In genomic region chr1:156154317-156154749, GRCh38 we compare ENCODE assay signal across 8 cellular contexts. TPM values are rescaled to one million over a fixed set of nuclear protein-coding genes. Genes with fewer than 3 reads are reported as not detected.
DNase-seq lines count a peak whose midpoint lies in the region; ATAC-seq, FAIRE-seq and TF ChIP-seq lines count a peak whose summit lies in the region.

No MANE protein-coding gene starts in this region.

- FAIRE-seq in pancreas (lab: Jason Lieb, UNC): no peak

- H3K36me3 ChIP-seq in breast epithelium (no peaks in the 10 kb centered on the region), pancreas (no peaks in the 10 kb centered on the region)

- H3K4me3 ChIP-seq in breast epithelium (peak overlapping the region in 1 of 3 donors; percentile 15), pancreas (no peak overlapping the region)

- H3K27ac Mint-ChIP-seq in MCF 10A (ENCODE audit: low read depth, unreplicated experiment) (no peak overlapping the region), Calu3 (ENCODE audit: unreplicated experiment) (no peak overlapping the region)

- TF ChIP-seq CTCF in breast epithelium (IDR thresholded peaks at IDR 0.05): no peak
- no peak for TF ChIP-seq CTCF in MCF 10A (IDR thresholded peaks at IDR 0.05; ENCODE audit: unreplicated experiment)
- no peak for TF ChIP-seq CTCF in pancreas (IDR thresholded peaks at IDR 0.05)
- no peak for TF ChIP-seq CTCF in Calu3 (IDR thresholded peaks at IDR 0.05; ENCODE audit: unreplicated experiment)

- H3K4me1 ChIP-seq in breast epithelium (peaks cover 6 to 9% of the 10 kb centered on the region in 2 donors), pancreas (no peaks in the 10 kb centered on the region)

- H3K9me3 ChIP-seq in breast epithelium (no peaks in the 10 kb centered on the region), pancreas (no peaks in the 10 kb centered on the region)

- peaks cover 12% of the 10 kb centered on the region for H3K36me3 Mint-ChIP-seq in MCF 10A (ENCODE audit: insufficient read depth, unreplicated experiment)
- peaks cover 5% of the 10 kb centered on the region for H3K36me3 Mint-ChIP-seq in Calu3 (ENCODE audit: insufficient read depth, unreplicated experiment)

- ATAC-seq in HG03159 (IDR thresholded peaks at IDR 0.05; ENCODE audit: unreplicated experiment) (peak; percentile 50), pancreas (peak in 3 of 4 donors; percentile 17 to 60 (median 45)), GM19455 (IDR thresholded peaks at IDR 0.05; ENCODE audit: unreplicated experiment) (no peak)

- H3K9me3 Mint-ChIP-seq in MCF 10A (ENCODE audit: unreplicated experiment) (no peaks in the 10 kb centered on the region), Calu3 (ENCODE audit: low read depth, unreplicated experiment) (no peaks in the 10 kb centered on the region)

- POLR2A ChIA-PET in MCF 10A (lab: Yijun Ruan, JAX): interaction anchor here (0.6 to 1.0 kb wide), 4 partner anchors 11 to 72 kb away, joined by 3 to 4 read pairs (median 3); partner anchors contain the start of gene PMF1

- no peak for TF ChIP-seq POLR2A in breast epithelium (IDR thresholded peaks at IDR 0.05)

- H3K4me3 Mint-ChIP-seq in MCF 10A (ENCODE audit: unreplicated experiment) (no peak overlapping the region), Calu3 (ENCODE audit: low read depth, unreplicated experiment) (no peak overlapping the region)

- H3K27me3 Mint-ChIP-seq in MCF 10A (ENCODE audit: insufficient read depth, unreplicated experiment) (peaks cover 12% of the 10 kb centered on the region), Calu3 (ENCODE audit: unreplicated experiment) (peaks cover 40% of the 10 kb centered on the region)

- no peaks in the 10 kb centered on the region for H3K4me1 Mint-ChIP-seq in MCF 10A (ENCODE audit: insufficient read depth, unreplicated experiment)
- H3K4me1 Mint-ChIP-seq in Calu3 (ENCODE audit: low read depth, unreplicated experiment): peaks cover 12% of the 10 kb centered on the region

- intact Hi-C loops in breast epithelium (cut with DNase I; ENCODE audit: low total_unique reads): no loop called here
- intact Hi-C loops in MCF 10A (cut with micrococcal nuclease): no loop called here
- intact Hi-C loops in pancreas (cut with DNase I): loop anchor here in 1 of 3 donors (10.0 kb wide), 1 partner anchor 50 kb away; no protein-coding TSS in a partner anchor
- intact Hi-C loops in Calu3 (cut with micrococcal nuclease; ENCODE audit: unreplicated experiment): no loop called here

- CTCF ChIA-PET in MCF 10A (lab: Yijun Ruan, JAX) (interaction anchor here (0.5 to 46.2 kb wide), 8 partner anchors 7 to 330 kb away, joined by 3 to 1892 read pairs (median 6); partner anchors contain the start of gene MEX3A), Calu3 (lab: Charles Lee) (interaction anchor here (1.3 to 1.5 kb wide), 2 partner anchors 56 to 71 kb away, joined by 4 to 5 read pairs; no protein-coding TSS in a partner anchor)

- BruUV-seq in MCF 10A (replicated peaks; lab: Mats Ljungman, UMichigan) (no TSS peak), Calu3 (replicated peaks; lab: Mats Ljungman, UMichigan) (no TSS peak)

- peak overlapping the region; percentile 25 to 76 for H3K27ac ChIP-seq in breast epithelium
- no peak overlapping the region for H3K27ac ChIP-seq in pancreas

- WGBS in pancreas, 2 donors: 70 to 85% methylated on average over 11 of the region's 11 CpGs

- DNase-seq in breast epithelium (ENCODE audit: low spot score in 2 of 2): no peak
- no peak for DNase-seq in MCF 10A (ENCODE audit: unreplicated experiment)
- peak; percentile 71 to 76 for DNase-seq in activated T-cell treated with anti-CD3 and anti-CD28 coated beads, Interleukin-2, amount 50 U/mL, for 48 hours
- no peak for DNase-seq in pancreas
- no peak for DNase-seq in NCI-H1930 (lab: John Stamatoyannopoulos, UW)
- no peak for DNase-seq in Calu3

- H3K27me3 ChIP-seq in breast epithelium: no peaks in the 10 kb centered on the region
- no peaks in the 10 kb centered on the region for H3K27me3 ChIP-seq in pancreas

RNA-seq across cellular contexts. Expression of gene SEMA4A, which starts 0.9 kb away (rescaled TPM):
- total RNA-seq in breast epithelium: 10 to 100 TPM in 1 of 3 donors, 1 to 10 TPM in 2; 1.4 to 21.5 (median 9.2) TPM
- 1.5 and 4.7 TPM in 2 replicates for total RNA-seq in MCF 10A (2022)
- total RNA-seq in pancreas: 1 to 10 TPM; 2.6 to 7.0 (median 4.5) TPM
- 1 to 10 TPM; 4.4 to 5.4 TPM for polyA plus RNA-seq in pancreas
- 6.9 and 7.2 TPM in 2 replicates for total RNA-seq in Calu3 (2022)

RNA-seq across cellular contexts. Expression of gene SLC25A44, which starts 39.6 kb away (rescaled TPM):
- total RNA-seq in breast epithelium: 10 to 100 TPM; 10.7 to 23.7 (median 13.8) TPM
- total RNA-seq in MCF 10A (2022): 28.7 and 32.3 TPM in 2 replicates
- total RNA-seq in pancreas: 1 to 10 TPM; 4.0 to 9.9 (median 6.7) TPM
- polyA plus RNA-seq in pancreas: 10 to 100 TPM in 1 of 2 donors, 1 to 10 TPM in 1; 4.3 to 11.4 TPM
- 28.2 and 32.5 TPM in 2 replicates for total RNA-seq in Calu3 (2022)

RNA-seq across cellular contexts. Expression of gene LMNA, which starts 39.8 kb away (rescaled TPM):
- 100 to 1,000 TPM; 292 to 367 (median 319) TPM for total RNA-seq in breast epithelium
- 620 and 716 TPM in 2 replicates for total RNA-seq in MCF 10A (2022)
- total RNA-seq in pancreas: 100 to 1,000 TPM in 3 of 6 donors, 10 to 100 TPM in 3; 59.4 to 119 (median 92.7) TPM
- 100 to 1,000 TPM in 1 of 2 donors, 10 to 100 TPM in 1; 96.7 to 111 TPM for polyA plus RNA-seq in pancreas
- 499 and 514 TPM in 2 replicates for total RNA-seq in Calu3 (2022)

RNA-seq across cellular contexts. Expression of gene PMF1, which starts 58.5 kb away (rescaled TPM):
- total RNA-seq in breast epithelium (10 to 100 TPM; 41.4 to 75.2 (median 60.3) TPM), MCF 10A (2022) (51.0 and 77.7 TPM in 2 replicates), pancreas (10 to 100 TPM; 15.8 to 28.8 (median 21.9) TPM), Calu3 (2022) (57.3 and 59.0 TPM in 2 replicates)
- polyA plus RNA-seq in pancreas: 10 to 100 TPM; 69.7 to 79.7 TPM

Comparison
In these comparisons a context has a peak if more than half of its experiments do, and no peak if none do; other contexts are left out.
1. DNase-seq: peak in activated T-cell treated with anti-CD3 and anti-CD28 coated beads, Interleukin-2, amount 50 U/mL, for 48 hours (2 of 2); none in breast epithelium (0 of 2), MCF 10A (single experiment), pancreas (0 of 6), NCI-H1930 (0 of 2) and Calu3 (single experiment).
2. H3K27ac ChIP-seq: peak in breast epithelium (2 of 2); none in pancreas (0 of 4).